In the genomic region with DNA sequence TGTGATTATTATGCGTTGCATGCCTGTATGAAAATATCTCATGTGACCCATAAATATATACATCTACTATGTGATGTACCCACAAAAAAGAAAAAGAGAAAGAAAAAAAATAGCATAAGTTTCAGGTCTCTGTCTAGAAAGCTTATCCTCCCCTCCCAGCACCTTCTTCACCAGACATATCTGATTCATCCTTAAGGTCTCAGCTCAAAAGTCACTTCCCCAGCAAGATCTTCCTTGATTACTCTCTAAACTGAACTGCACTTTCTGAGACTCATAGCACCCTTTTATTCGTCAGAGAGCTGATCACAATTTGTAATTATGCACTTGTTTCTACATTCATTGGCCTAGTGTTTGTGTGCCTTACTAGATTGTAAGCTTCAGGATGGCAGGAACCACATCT, we compare ENCODE assay signal across 18 cellular contexts.
"Had no signal": no experiment of that assay in that cellular context is flagged by ENCODE, and none has a peak within 500 bp of the region (broad histone marks: within the 10 kb centered on the region; RNA-seq: fewer than 3 reads in every experiment).

No MANE protein-coding gene starts in this region.

- ATAC-seq: gastrocnemius medialis; left cardiac atrium; natural killer cell; SK-N-SH treated with all-trans-retinoic acid at 6 μM for 48 hours; stimulated activated memory B cell treated with anti-CD40 and anti-IgM and Interleukin-4, amounts not matched to agents 10 μg/mL and 1 μg/mL and 100 μg/mL, for 72 hours; T-cell had no signal

- H3K4me1 Mint-ChIP-seq: natural killer cell; stimulated activated memory B cell treated with anti-CD40 and anti-IgM and Interleukin-4, amounts not matched to agents 10 μg/mL and 1 μg/mL and 100 μg/mL, for 72 hours had no signal

- DNase-seq: activated gamma-delta T cell treated with Interleukin-2 at 50 U/mL for 16 hours; activated T-cell treated with anti-CD3 and anti-CD28 coated beads, Interleukin-2, amount 50 U/mL, for 4 hours; cerebellar nuclear complex; esophagus squamous epithelium; gastrocnemius medialis; hypothalamus; islet precursor cell; left cardiac atrium; midbrain; natural killer cell; sigmoid colon; stimulated activated CD4-positive, alpha-beta T cell treated with anti-CD3 and anti-CD28 coated beads, Interleukin-15, amount 100 ng/mL, for 24 hours; T-cell; T-helper 9 cell; testis; trophoblast cell had no signal

- H3K4me3 Mint-ChIP-seq: activated T-cell treated with anti-CD3 and anti-CD28 coated beads, Interleukin-2, amount 50 U/mL, for 4 hours; natural killer cell; stimulated activated memory B cell treated with anti-CD40 and anti-IgM and Interleukin-4, amounts not matched to agents 10 μg/mL and 1 μg/mL and 100 μg/mL, for 72 hours; T-cell had no signal

- H3K9me3 Mint-ChIP-seq: activated T-cell treated with anti-CD3 and anti-CD28 coated beads, Interleukin-2, amount 50 U/mL, for 4 hours; natural killer cell; stimulated activated memory B cell treated with anti-CD40 and anti-IgM and Interleukin-4, amounts not matched to agents 10 μg/mL and 1 μg/mL and 100 μg/mL, for 72 hours; T-cell had no signal

- H3K27me3 Mint-ChIP-seq: stimulated activated memory B cell treated with anti-CD40 and anti-IgM and Interleukin-4, amounts not matched to agents 10 μg/mL and 1 μg/mL and 100 μg/mL, for 72 hours; T-cell had no signal

- H3K36me3 Mint-ChIP-seq: natural killer cell had no signal

- H3K27ac Mint-ChIP-seq: natural killer cell; stimulated activated memory B cell treated with anti-CD40 and anti-IgM and Interleukin-4, amounts not matched to agents 10 μg/mL and 1 μg/mL and 100 μg/mL, for 72 hours had no signal
